In genomic region chr10:61840403-61840802, GRCh38 we compare ENCODE assay signal across 19 cellular contexts.
"Had no signal": no experiment of that assay in that cellular context is flagged by ENCODE, and none has a peak within 500 bp of the region (broad histone marks: within the 10 kb centered on the region; RNA-seq: fewer than 3 reads in every experiment).

No MANE protein-coding gene starts in this region.

- H3K9me3 Mint-ChIP-seq: activated naive CD4-positive, alpha-beta T cell treated with anti-CD3 and anti-CD28 coated beads, Interleukin-2, amount 50 U/mL, for 24 hours; naive B cell; neural crest cell had no signal

- DNase-seq: activated CD4-positive, alpha-beta T cell treated with anti-CD3 and anti-CD28 coated beads for 1 hour; activated gamma-delta T cell treated with Interleukin-2 at 50 U/mL for 16 hours; activated T-cell treated with anti-CD3 and anti-CD28 coated beads, Interleukin-2, amount 50 U/mL, for 1 hour; anterior cingulate cortex; central memory CD4-positive, alpha-beta T cell; effector memory CD4-positive, alpha-beta T cell; hypothalamus; left cardiac atrium; naive B cell; occipital lobe; retina; stimulated activated CD4-positive, alpha-beta T cell treated with anti-CD3 and anti-CD28 coated beads, Interleukin-12 subunit alpha, Interleukin-12 subunit beta, amount 100 ng/mL, for 4 hours; stimulated activated CD4-positive, alpha-beta T cell treated with anti-CD3 and anti-CD28 coated beads, Interleukin-4, amount 100 ng/mL, for 4 hours; stimulated activated naive CD8-positive, alpha-beta T cell treated with anti-CD3 and anti-CD28 coated beads, Interleukin-15, Interleukin-2, amounts not matched to agents 100 U/mL and 50 U/mL, for 24 hours; substantia nigra; tibial artery; uterus had no signal

- H3K4me1 ChIP-seq: uterus had no signal

- H3K4me3 ChIP-seq: tibial artery, uterus had no signal

- H3K27me3 ChIP-seq: tibial artery, uterus had no signal

- H3K27ac Mint-ChIP-seq: activated naive CD4-positive, alpha-beta T cell treated with anti-CD3 and anti-CD28 coated beads, Interleukin-2, amount 50 U/mL, for 24 hours had no signal

- H3K36me3 Mint-ChIP-seq: activated naive CD4-positive, alpha-beta T cell treated with anti-CD3 and anti-CD28 coated beads, Interleukin-2, amount 50 U/mL, for 24 hours; naive B cell had no signal

- H3K4me3 Mint-ChIP-seq: activated naive CD4-positive, alpha-beta T cell treated with anti-CD3 and anti-CD28 coated beads, Interleukin-2, amount 50 U/mL, for 24 hours; naive B cell; neural crest cell had no signal

- H3K27me3 Mint-ChIP-seq: naive B cell had no signal

- H3K27ac ChIP-seq: uterus had no signal

- H3K9me3 ChIP-seq: tibial artery, uterus had no signal

- H3K36me3 ChIP-seq: tibial artery, uterus had no signal
